10 cellular contexts compared by ENCODE assay signal in the genomic region with DNA sequence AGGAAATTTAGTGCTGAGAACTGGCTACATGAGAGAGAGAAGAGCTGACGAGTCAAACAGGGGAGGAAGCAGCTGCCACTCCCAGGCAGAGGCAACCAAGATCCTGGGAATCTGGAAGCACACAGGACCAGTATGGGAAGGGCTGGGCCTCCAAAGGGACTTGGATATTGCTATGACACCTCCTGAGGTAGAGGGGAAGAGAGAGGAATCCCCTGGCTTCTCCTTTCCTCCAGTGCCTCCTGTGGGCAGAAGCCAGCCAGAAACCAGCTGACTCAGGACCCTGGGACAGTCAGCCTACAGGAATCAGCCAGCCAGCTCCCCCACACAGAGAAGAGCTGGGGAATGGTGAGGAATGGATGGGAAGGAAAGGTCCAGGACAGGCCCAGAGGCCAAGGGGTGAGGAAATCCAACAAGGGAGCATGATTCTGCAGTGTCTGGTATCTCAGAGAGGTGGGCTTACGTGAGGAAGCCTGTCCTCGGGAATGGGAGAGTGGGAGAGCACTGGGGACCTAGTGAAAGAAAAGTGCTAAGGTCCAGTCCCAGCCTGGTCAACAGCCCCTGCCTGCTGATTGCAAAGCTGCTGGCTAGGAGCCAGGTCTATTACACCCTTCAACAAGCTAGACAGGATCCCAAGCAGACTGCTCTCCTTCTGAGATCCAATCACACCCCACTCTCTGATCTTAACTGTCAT. TPM values are rescaled to one million over a fixed set of nuclear protein-coding genes. Genes with fewer than 3 reads are reported as not detected.
A peak's percentile ranks its signal among the peaks of the same experiment; 100 is the strongest.
DNase-seq lines count a peak whose midpoint lies in the region; ATAC-seq, FAIRE-seq and TF ChIP-seq lines count a peak whose summit lies in the region.
"Had no signal": no experiment of that assay in that cellular context is flagged by ENCODE, and none has a peak within 500 bp of the region (broad histone marks: within the 10 kb centered on the region; RNA-seq: fewer than 3 reads in every experiment).

No MANE protein-coding gene starts in this region.

- WGBS in HepG2 (ENCODE audit: low lambda C conversion rate): 0% methylated on average over 3 of the region's 3 CpGs

- H3K4me1 Mint-ChIP-seq in dendritic cell treated with granulocyte-macrophage colony-stimulating factor and Interleukin-4, amounts not matched to agents 40 ng/mL and 50 ng/mL, for 4 days (ENCODE audit: low read depth): peaks cover 23% of the 10 kb centered on the region

- no peaks in the 10 kb centered on the region for H4K20me1 ChIP-seq in HepG2 (ENCODE audit: insufficient read depth, low read length)

- TF ChIP-seq CTCF in HepG2 (CRISPR knock-in tag; IDR thresholded peaks at IDR 0.05): no peak

- no peaks in the 10 kb centered on the region for H3K36me3 ChIP-seq in HepG2 (replicated peaks in 1 of 2; ENCODE audit: control insufficient read depth in 1 of 2, insufficient read depth in 2 of 2, low read length in 2 of 2)

- no peak overlapping the region for H3K4me3 ChIP-seq in HepG2 (replicated peaks in 1 of 3; ENCODE audit: insufficient read depth in 1 of 3, low read depth in 2 of 3, low read length in 3 of 3)

- BruUV-seq in HepG2 (replicated peaks; lab: Mats Ljungman, UMichigan): no TSS peak

- no peak for TF ChIP-seq RAD21 in HepG2 (CRISPR knock-in tag; IDR thresholded peaks at IDR 0.05)

- ATAC-seq in HepG2 (peak; percentile 78), HG02852 (IDR thresholded peaks at IDR 0.05; ENCODE audit: unreplicated experiment) (no peak)
- ATAC-seq: activated naive CD4-positive, alpha-beta T cell treated with anti-CD3 and anti-CD28 coated beads, Interleukin-2, amount 50 U/mL, for 72 hours had no signal

- in situ Hi-C loops in HepG2 (cut with HindIII; ENCODE audit: extremely low pct_ligation_motif_present, low pct_unique_long_range_greater_than_20kb): no loop called here

- peaks cover 8% of the 10 kb centered on the region for H3K9me3 Mint-ChIP-seq in dendritic cell treated with granulocyte-macrophage colony-stimulating factor and Interleukin-4, amounts not matched to agents 40 ng/mL and 50 ng/mL, for 4 days

- H3K4me2 ChIP-seq in HepG2 (ENCODE audit: low read depth, low read length): no peak overlapping the region

- CTCF ChIA-PET in HepG2 (lab: Yijun Ruan, JAX; ENCODE audit: low intra/inter-chr PET ratio, low total read pairs): no interaction called here

- no peaks in the 10 kb centered on the region; the same call in 1 of the 2 replicates for H3K4me1 ChIP-seq in HepG2 (ENCODE audit: insufficient read depth, low read length)

- H3K4me3 Mint-ChIP-seq in dendritic cell treated with granulocyte-macrophage colony-stimulating factor and Interleukin-4, amounts not matched to agents 40 ng/mL and 50 ng/mL, for 4 days: no peak overlapping the region

- no peaks in the 10 kb centered on the region for H3K79me2 ChIP-seq in HepG2 (ENCODE audit: insufficient read depth, low read length)

- no peaks in the 10 kb centered on the region for H3K36me3 Mint-ChIP-seq in dendritic cell treated with granulocyte-macrophage colony-stimulating factor and Interleukin-4, amounts not matched to agents 40 ng/mL and 50 ng/mL, for 4 days (ENCODE audit: low read depth)

- no peaks in the 10 kb centered on the region for H3K9me3 ChIP-seq in HepG2 (ENCODE audit: low read length)

- H3K27ac Mint-ChIP-seq in dendritic cell treated with granulocyte-macrophage colony-stimulating factor and Interleukin-4, amounts not matched to agents 40 ng/mL and 50 ng/mL, for 4 days: peak overlapping the region; percentile 1
- H3K27ac Mint-ChIP-seq: activated naive CD4-positive, alpha-beta T cell treated with anti-CD3 and anti-CD28 coated beads, Interleukin-2, amount 50 U/mL, for 72 hours had no signal

- H3K9ac ChIP-seq in HepG2 (ENCODE audit: insufficient read depth, low read depth, low read length): no peak overlapping the region

- no peak for TF ChIP-seq POLR2A in HepG2 (IDR thresholded peaks at IDR 0.05; ENCODE audit: insufficient read depth in 1 of 2, low read depth in 2 of 2, low read length in 2 of 2)

- H3K27ac ChIP-seq in HepG2 (ENCODE audit: extremely low read length, insufficient read depth, low read length): no peak overlapping the region

- DNase-seq in AG08395 (ENCODE audit: low spot score) (peak; percentile 79), NCI-H1092 (lab: John Stamatoyannopoulos, UW) (peak; percentile 28), HepG2 (ENCODE audit: low spot score) (no peak), frontal cortex (ENCODE audit: low spot score in 2 of 2) (no peak), Ammon's horn (ENCODE audit: low spot score) (no peak)
- DNase-seq in activated CD8-positive, alpha-beta memory T cell treated with anti-CD3 and anti-CD28 coated beads for 24 hours: no peak

- no peak overlapping the region for H2AFZ ChIP-seq in HepG2 (ENCODE audit: low read length)

- POLR2A ChIA-PET in HepG2 (lab: Yijun Ruan, JAX): interaction anchor here (0.6 kb wide), 1 partner anchor 16 kb away, joined by 3 read pairs; no protein-coding TSS in a partner anchor

- TF ChIP-seq EP300 in HepG2 (IDR thresholded peaks at IDR 0.05; ENCODE audit: low read depth in 2 of 2, low read length in 2 of 2): no peak
- TF ChIP-seq EP300 in HepG2 (CRISPR knock-in tag; IDR thresholded peaks at IDR 0.05; ENCODE audit: borderline replicate concordance): no peak

- intact Hi-C loops in dendritic cell treated with granulocyte-macrophage colony-stimulating factor and Interleukin-4, amounts not matched to agents 40 ng/mL and 50 ng/mL, for 4 days (cut with micrococcal nuclease): no loop called here
- intact Hi-C loops in HepG2 (cut with micrococcal nuclease; ENCODE audit: unreplicated experiment): no loop called here

- FAIRE-seq in HepG2 (lab: Jason Lieb, UNC) (no peak), frontal cortex (lab: Jason Lieb, UNC) (no peak)
- FAIRE-seq: TTC549 had no signal

- no peaks in the 10 kb centered on the region for H3K27me3 Mint-ChIP-seq in dendritic cell treated with granulocyte-macrophage colony-stimulating factor and Interleukin-4, amounts not matched to agents 40 ng/mL and 50 ng/mL, for 4 days

- H3K27me3 ChIP-seq in HepG2 (ENCODE audit: control insufficient read depth in 1 of 2, insufficient read depth in 2 of 2, low read length in 2 of 2): peaks cover 0 to 2% of the 10 kb centered on the region in 2 experiments; a peak in 2 of 5 replicates

TF ChIP-seq in HepG2, 621 proteins besides CTCF, POLR2A, EP300 and RAD21:
- TF ChIP-seq MAFF (IDR thresholded peaks at IDR 0.05; ENCODE audit: low read depth, low read length): peak; percentile 49
- peak; percentile 44 to 50; a peak in 3 of 4 replicates for TF ChIP-seq MAFK (conservative IDR thresholded peaks at IDR 0.05 in 1 of 2, IDR thresholded peaks at IDR 0.05 in 1 of 2; ENCODE audit: low read length in 2 of 2)
- no peak for TF ChIP-seq SYNCRIP (IDR thresholded peaks at IDR 0.05; ENCODE audit: insufficient read depth, low read depth, low read length)

RNA-seq across cellular contexts. Expression of a gene that starts 43.5 kb away (rescaled TPM):
- total RNA-seq in HepG2 (2016; rRNA removed; fragmentation: Illumina TruSeq; extraction: Trizol): 0.01 TPM in 1 of 2 replicates, not detected in the other
- total RNA-seq in HepG2 (2016; cell fraction: cytosol; rRNA removed; fragmentation: Illumina TruSeq; extraction: Trizol; ENCODE audit: low read depth): not detected in 2 replicates
- total RNA-seq in HepG2 (2016; cell fraction: insoluble cytoplasmic fraction; rRNA removed; fragmentation: Illumina TruSeq; extraction: Trizol): 0.02 TPM in 1 of 2 replicates, not detected in the other
- under 0.01 TPM in 1 of 2 replicates, not detected in the other for total RNA-seq in HepG2 (2016; cell fraction: membrane; rRNA removed; fragmentation: Illumina TruSeq; extraction: Trizol)
- total RNA-seq in HepG2 (2016; cell fraction: nucleus; rRNA removed; fragmentation: Illumina TruSeq; extraction: Trizol): not detected in 2 replicates
- 0.04 TPM in 1 of 2 replicates, not detected in the other for polyA plus RNA-seq in HepG2 (2011; rRNA removed)
- not detected in 2 replicates for polyA plus RNA-seq in HepG2 (2011; cell fraction: cytosol; rRNA removed)
- polyA plus RNA-seq in HepG2 (2011; cell fraction: nucleus; rRNA removed): 0.03 TPM in 1 of 2 replicates, not detected in the other
- 0.01 TPM in 2 replicates for polyA plus RNA-seq in HepG2 (2012)
- not detected in 2 replicates for polyA plus RNA-seq in HepG2 (2016; cell fraction: cytosol; fragmentation: Illumina TruSeq; extraction: Trizol; ENCODE audit: low read depth)
- polyA plus RNA-seq in HepG2 (2016; cell fraction: insoluble cytoplasmic fraction; fragmentation: Illumina TruSeq; extraction: Trizol; ENCODE audit: low read depth): not detected in 2 replicates
- polyA plus RNA-seq in HepG2 (2016; cell fraction: membrane; fragmentation: Illumina TruSeq; extraction: Trizol; ENCODE audit: low read depth): not detected in 2 replicates
- not detected in 2 replicates for polyA plus RNA-seq in HepG2 (2016; cell fraction: nucleus; fragmentation: Illumina TruSeq; extraction: Trizol; ENCODE audit: insufficient read depth, low read depth)
- 0.04 and 0.75 TPM in 2 replicates for polyA minus RNA-seq in HepG2 (2011; rRNA and poly(A)+ RNA removed; ENCODE audit: low replicate concordance)
- polyA minus RNA-seq in HepG2 (2011; cell fraction: cytosol; rRNA and poly(A)+ RNA removed): not detected in 2 replicates
- polyA minus RNA-seq in HepG2 (2011; cell fraction: nucleus; rRNA and poly(A)+ RNA removed): not detected in 2 replicates
- total RNA-seq in frontal cortex: 33.8 TPM

Comparison
In these comparisons a context has a peak if more than half of its experiments do, and no peak if none do; other contexts are left out.
1. DNase-seq: peak in AG08395 (single experiment) and NCI-H1092 (single experiment); none in HepG2 (single experiment), frontal cortex (0 of 2), Ammon's horn (single experiment) and activated CD8-positive, alpha-beta memory T cell treated with anti-CD3 and anti-CD28 coated beads for 24 hours (single experiment).
2. RNA of a gene that starts 43.5 kb away (total RNA-seq): 33.8 TPM in frontal cortex (single experiment); under 0.01 to 0.02 TPM in HepG2; every median in the first group is over 10 times any median in the second.